ENCODE assay signal across 18 cellular contexts in the genomic region with DNA sequence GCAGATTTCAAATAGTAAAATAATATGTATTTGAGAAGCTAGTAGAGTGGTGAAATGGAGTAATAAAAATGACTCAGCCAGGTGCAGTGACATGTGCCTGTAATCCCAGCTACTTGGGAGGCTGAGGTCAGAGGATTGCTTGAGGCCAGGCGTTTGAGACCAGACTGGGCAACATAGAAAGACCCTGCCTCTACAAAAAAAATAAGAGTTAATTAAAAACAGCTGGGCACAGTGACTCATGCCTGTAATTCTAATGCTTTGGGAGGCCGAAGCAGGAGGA. TPM values are rescaled to one million over a fixed set of nuclear protein-coding genes. Genes with fewer than 3 reads are reported as not detected.
DNase-seq lines count a peak whose midpoint lies in the region; ATAC-seq, FAIRE-seq and TF ChIP-seq lines count a peak whose summit lies in the region.
"Had no signal": no experiment of that assay in that cellular context is flagged by ENCODE, and none has a peak within 500 bp of the region (broad histone marks: within the 10 kb centered on the region; RNA-seq: fewer than 3 reads in every experiment).

No MANE protein-coding gene starts in this region.

- intact Hi-C loops in PC-3 (cut with micrococcal nuclease), result loop anchor here (1.0 kb wide), 1 partner anchor 29 kb away; no protein-coding TSS in a partner anchor

- no peaks in the 10 kb centered on the region for H3K36me3 Mint-ChIP-seq in T-cell

- no peak overlapping the region for H3K4me3 Mint-ChIP-seq in T-cell
- H3K4me3 Mint-ChIP-seq: CD4-positive, CD25-positive, alpha-beta regulatory T cell had no signal

- H2AFZ ChIP-seq in PC-3 (ENCODE audit: low read length) (no peak overlapping the region), keratinocyte (ENCODE audit: control insufficient read depth, low read length) (no peak overlapping the region)

- no peak for TF ChIP-seq CTCF in A549 (IDR thresholded peaks at IDR 0.05)
- no peak for TF ChIP-seq CTCF in PC-3 (conservative IDR thresholded peaks at IDR 0.05; ENCODE audit: low read depth, low read length)
- TF ChIP-seq CTCF in epithelial cell of esophagus (IDR thresholded peaks at IDR 0.05; ENCODE audit: insufficient read depth, low read depth, low read length, missing control alignments), result no peak
- TF ChIP-seq CTCF in keratinocyte (optimal IDR thresholded peaks at IDR 0.05 in 1 of 3, IDR thresholded peaks at IDR 0.05 in 1 of 3, conservative IDR thresholded peaks at IDR 0.05 in 1 of 3; ENCODE audit: extremely low read depth in 1 of 3, insufficient read depth in 2 of 3, low read length in 3 of 3), result no peak

- H3K27me3 Mint-ChIP-seq in T-cell, result peaks cover 36 to 37% of the 10 kb centered on the region in 2 donors

- H3K4me2 ChIP-seq in A549 (no peak overlapping the region), PC-3 (ENCODE audit: low read length) (no peak overlapping the region), keratinocyte (ENCODE audit: control insufficient read depth, extremely low read depth, insufficient read depth, low read depth, low read length) (no peak overlapping the region)

- DNase-seq in A549 (ENCODE audit: low read depth in 1 of 2, low spot score in 1 of 2) (no peak), PC-3 (no peak), epithelial cell of esophagus (ENCODE audit: low read depth) (peak; percentile 66), keratinocyte (ENCODE audit: low read depth, low spot score) (peak; percentile 4), T-cell (no peak)
- no peak for DNase-seq in activated CD4-positive, alpha-beta T cell treated with anti-CD3 and anti-CD28 coated beads for 4 hours
- DNase-seq: 8988T; ACHN; Calu3; CD4-positive, CD25-positive, alpha-beta regulatory T cell; DMS 273 treated with DMSO at 0.1 percent for 48 hours had no signal

- H3K27ac ChIP-seq in A549 (no peak overlapping the region), PC-3 (ENCODE audit: low read length) (peak overlapping the region; percentile 41), keratinocyte (ENCODE audit: control insufficient read depth, insufficient read depth, low read length) (no peak overlapping the region)
- H3K27ac ChIP-seq: HL-60 had no signal

- TF ChIP-seq EP300 in A549 (IDR thresholded peaks at IDR 0.05), result no peak

- H4K20me1 ChIP-seq in PC-3 (ENCODE audit: low read length) (no peaks in the 10 kb centered on the region), keratinocyte (ENCODE audit: control insufficient read depth, extremely low read depth, insufficient read depth, low read length) (no peaks in the 10 kb centered on the region)
- H4K20me1 ChIP-seq: BLaER1 treated with 17β-estradiol and CSF1 and Interleukin-3, amounts not matched to agents 10 nM and 100 nM had no signal

- CTCF ChIA-PET in A549 (lab: Yijun Ruan, JAX) (interaction anchor here (1.0 to 1.6 kb wide), 2 partner anchors 30 to 37 kb away, joined by 4 to 5 read pairs; partner anchors contain the start of gene CEBPA), PC-3 (lab: Charles Lee) (interaction anchor here (0.6 kb wide), 1 partner anchor 13 kb away, joined by 4 read pairs; no protein-coding TSS in a partner anchor), T-cell (lab: Charles Lee) (no interaction called here)

- peaks cover 14% of the 10 kb centered on the region for H3K27me3 ChIP-seq in PC-3 (ENCODE audit: low read length)
- no peaks in the 10 kb centered on the region for H3K27me3 ChIP-seq in keratinocyte (ENCODE audit: control insufficient read depth, extremely low read depth, insufficient read depth, low read length)
- H3K27me3 ChIP-seq: BLaER1 treated with 17β-estradiol and CSF1 and Interleukin-3, amounts not matched to agents 10 nM and 100 nM had no signal

- no peaks in the 10 kb centered on the region for H3K9me2 ChIP-seq in PC-3 (replicated peaks; ENCODE audit: low read length)

- H3K9ac ChIP-seq in PC-3 (ENCODE audit: low read length) (no peak overlapping the region), keratinocyte (ENCODE audit: control insufficient read depth, extremely low read depth, insufficient read depth, low read length) (no peak overlapping the region)
- H3K9ac ChIP-seq: BLaER1 treated with 17β-estradiol and CSF1 and Interleukin-3, amounts not matched to agents 10 nM and 100 nM had no signal

- POLR2A ChIA-PET in A549 (lab: Yijun Ruan, JAX) (interaction anchor here (2.9 kb wide), 1 partner anchor 37 kb away, joined by 9 read pairs; the partner anchor contains the start of gene CEBPA), PC-3 (lab: Charles Lee; ENCODE audit: unreplicated experiment) (no interaction called here), T-cell (lab: Charles Lee) (no interaction called here)

- 19% methylated on average over 2 of the region's 2 CpGs for WGBS in A549 (ENCODE audit: missing lambda C conversion rate)

- H3K4me1 Mint-ChIP-seq in T-cell, result no peaks in the 10 kb centered on the region
- H3K4me1 Mint-ChIP-seq: CD4-positive, CD25-positive, alpha-beta regulatory T cell had no signal

- no peak overlapping the region for H3K4me3 ChIP-seq in A549
- no peak overlapping the region for H3K4me3 ChIP-seq in PC-3 (ENCODE audit: low read length)
- H3K4me3 ChIP-seq in epithelial cell of esophagus (ENCODE audit: low read length), result no peak overlapping the region
- H3K4me3 ChIP-seq in keratinocyte (ENCODE audit: control insufficient read depth in 2 of 3, extremely low read depth in 1 of 3, insufficient read depth in 2 of 3, low read depth in 1 of 3, low read length in 3 of 3), result no peak overlapping the region
- H3K4me3 ChIP-seq: BLaER1 treated with 17β-estradiol and CSF1 and Interleukin-3, amounts not matched to agents 10 nM and 100 nM; HAP-1 had no signal

- H3K9me3 Mint-ChIP-seq in T-cell, result no peaks in the 10 kb centered on the region

- no peak for ATAC-seq in A549
- peak; percentile 70; the same call in 1 of the 2 replicates for ATAC-seq in PC-3
- no peak for ATAC-seq in T-cell (replicated peaks in 1 of 4)
- ATAC-seq in GM21717 (IDR thresholded peaks at IDR 0.05; ENCODE audit: unreplicated experiment), result no peak
- ATAC-seq in activated CD4-positive, CD25-positive, alpha-beta regulatory T cell treated with anti-CD3 and anti-CD28 coated beads, Interleukin-2, amount 50 U/mL, for 24 hours, result no peak

- H3K9me3 ChIP-seq in A549 (no peaks in the 10 kb centered on the region), PC-3 (ENCODE audit: low read length) (no peaks in the 10 kb centered on the region), keratinocyte (ENCODE audit: control insufficient read depth, low read depth, low read length) (no peaks in the 10 kb centered on the region)
- H3K9me3 ChIP-seq: BLaER1 treated with 17β-estradiol and CSF1 and Interleukin-3, amounts not matched to agents 10 nM and 100 nM had no signal

- H3K4me1 ChIP-seq in A549, result peaks cover 12% of the 10 kb centered on the region; the same call in 2 of the 3 replicates
- H3K4me1 ChIP-seq in PC-3 (ENCODE audit: insufficient read depth, low read length), result peaks cover 5% of the 10 kb centered on the region
- peaks cover 6% of the 10 kb centered on the region for H3K4me1 ChIP-seq in keratinocyte (ENCODE audit: control insufficient read depth, extremely low read depth, insufficient read depth, low read length)
- H3K4me1 ChIP-seq: HAP-1 had no signal

- TF ChIP-seq RAD21 in A549 (conservative IDR thresholded peaks at IDR 0.05 in 1 of 2, IDR thresholded peaks at IDR 0.05 in 1 of 2), result no peak

- no peaks in the 10 kb centered on the region for H3K9me1 ChIP-seq in keratinocyte (ENCODE audit: control insufficient read depth, extremely low read depth, insufficient read depth, low read length)

- H3K36me3 ChIP-seq in PC-3 (ENCODE audit: low read depth, low read length) (no peaks in the 10 kb centered on the region), keratinocyte (ENCODE audit: control insufficient read depth in 2 of 2, extremely low read depth in 1 of 2, insufficient read depth in 2 of 2, low read length in 2 of 2) (no peaks in the 10 kb centered on the region)
- H3K36me3 ChIP-seq: BLaER1 treated with 17β-estradiol and CSF1 and Interleukin-3, amounts not matched to agents 10 nM and 100 nM; HAP-1 had no signal

- no peak overlapping the region for H3K27ac Mint-ChIP-seq in T-cell
- H3K27ac Mint-ChIP-seq: CD4-positive, CD25-positive, alpha-beta regulatory T cell had no signal

- dilution Hi-C loops in keratinocyte (cut with MboI; ENCODE audit: extremely low pct_ligation_motif_present, low sequenced_read_pairs), result no loop called here

- no peaks in the 10 kb centered on the region for H3F3A ChIP-seq in PC-3 (ENCODE audit: low read length, unreplicated experiment)

- H3K79me2 ChIP-seq in PC-3 (ENCODE audit: low read length) (no peaks in the 10 kb centered on the region), keratinocyte (ENCODE audit: control insufficient read depth, insufficient read depth, low read length) (no peaks in the 10 kb centered on the region)

- no TSS peak for BruUV-seq in PC-3 (replicated peaks; lab: Mats Ljungman, UMichigan)

- FAIRE-seq in A549 (lab: Jason Lieb, UNC) (no peak), keratinocyte (lab: Jason Lieb, UNC) (peak; percentile 17)
- FAIRE-seq: GM12891, H1 had no signal

- TF ChIP-seq POLR2A in A549 (IDR thresholded peaks at IDR 0.05; ENCODE audit: low read length), result no peak

RNA-seq across cellular contexts. Expression of gene CEBPG, which starts 33.8 kb away (rescaled TPM):
- 104 and 138 TPM in 2 replicates for polyA plus RNA-seq in A549 (2011; rRNA removed)
- 25.7 and 27.7 TPM in 2 replicates for polyA plus RNA-seq in A549 (2012; cell fraction: cytosol; rRNA removed)
- 11.1 and 12.8 TPM in 2 replicates for polyA plus RNA-seq in A549 (2012; cell fraction: nucleus; rRNA removed)
- 34.0 to 35.7 TPM (median 34.3 TPM) in 3 replicates for polyA plus RNA-seq in A549 (2017; fragmentation: RNase III; extraction: RNeasy Plus Mini Kit Qiagen cat#74134 plus additional on column Dnase treatment)
- polyA minus RNA-seq in A549 (2011; rRNA and poly(A)+ RNA removed), result 62.1 and 64.8 TPM in 2 replicates
- 19.5 and 24.6 TPM in 2 replicates for total RNA-seq in PC-3 (2014; rRNA removed)
- 20.4 to 31.9 TPM (median 22.4 TPM) in 3 replicates for polyA plus RNA-seq in keratinocyte
- polyA plus RNA-seq in keratinocyte (2011; ENCODE audit: low read depth), result 41.5 TPM
- polyA plus RNA-seq in keratinocyte (2011; cell fraction: cytosol; rRNA removed), result 17.4 and 26.2 TPM in 2 replicates
- polyA plus RNA-seq in keratinocyte (2011; cell fraction: nucleus; rRNA removed), result 17.8 and 21.8 TPM in 2 replicates
- polyA plus RNA-seq in keratinocyte (2012; ENCODE audit: low replicate concordance), result 20.3 and 41.2 TPM in 2 replicates
- 6.0 to 24.1 TPM (median 14.7 TPM) in 3 replicates for polyA minus RNA-seq in keratinocyte
- 17.3 TPM for polyA minus RNA-seq in keratinocyte (2011; cell fraction: cytosol; rRNA and poly(A)+ RNA removed)
- polyA minus RNA-seq in keratinocyte (2011; cell fraction: nucleus; rRNA and poly(A)+ RNA removed), result 6.8 and 11.9 TPM in 2 replicates
- 10 to 100 TPM; 15.9 to 27.1 (median 25.1) TPM for total RNA-seq in T-cell

RNA-seq across cellular contexts. Expression of gene CEBPA, which starts 37.4 kb away (rescaled TPM):
- polyA plus RNA-seq in A549 (2011; rRNA removed), result 3.5 and 4.3 TPM in 2 replicates
- polyA plus RNA-seq in A549 (2012; cell fraction: cytosol; rRNA removed), result 4.5 and 6.6 TPM in 2 replicates
- polyA plus RNA-seq in A549 (2012; cell fraction: nucleus; rRNA removed), result 3.8 and 4.5 TPM in 2 replicates
- polyA plus RNA-seq in A549 (2017; fragmentation: RNase III; extraction: RNeasy Plus Mini Kit Qiagen cat#74134 plus additional on column Dnase treatment), result 6.2 to 6.6 TPM (median 6.3 TPM) in 3 replicates
- polyA minus RNA-seq in A549 (2011; rRNA and poly(A)+ RNA removed), result 5.2 and 5.7 TPM in 2 replicates
- total RNA-seq in PC-3 (2014; rRNA removed), result 2.9 and 6.3 TPM in 2 replicates
- 1.5 to 6.4 TPM (median 3.6 TPM) in 3 replicates for polyA plus RNA-seq in keratinocyte
- 14.5 TPM for polyA plus RNA-seq in keratinocyte (2011; ENCODE audit: low read depth)
- polyA plus RNA-seq in keratinocyte (2011; cell fraction: cytosol; rRNA removed), result 1.3 and 1.9 TPM in 2 replicates
- polyA plus RNA-seq in keratinocyte (2011; cell fraction: nucleus; rRNA removed), result 2.4 and 3.3 TPM in 2 replicates
- polyA plus RNA-seq in keratinocyte (2012; ENCODE audit: low replicate concordance), result 2.0 and 21.4 TPM in 2 replicates
- 1.9 to 4.6 TPM (median 2.1 TPM) in 3 replicates for polyA minus RNA-seq in keratinocyte
- polyA minus RNA-seq in keratinocyte (2011; cell fraction: cytosol; rRNA and poly(A)+ RNA removed), result 1.7 TPM
- 1.5 and 4.0 TPM in 2 replicates for polyA minus RNA-seq in keratinocyte (2011; cell fraction: nucleus; rRNA and poly(A)+ RNA removed)
- total RNA-seq in T-cell, result 1 to 10 TPM; 1.1 to 2.1 (median 1.8) TPM

Comparison
In these comparisons a context has a peak if more than half of its experiments do, and no peak if none do; other contexts are left out.
1. DNase-seq: peak in epithelial cell of esophagus (single experiment) and keratinocyte (single experiment); none in A549 (0 of 2), PC-3 (single experiment), T-cell (0 of 34) and activated CD4-positive, alpha-beta T cell treated with anti-CD3 and anti-CD28 coated beads for 4 hours (0 of 2).
2. CTCF ChIA-PET loops: an anchor here in A549 (1.0 to 1.6 kb wide) and PC-3 (0.6 kb wide); none called in T-cell.